1 cellular context compared by ENCODE assay signal in the genomic region with DNA sequence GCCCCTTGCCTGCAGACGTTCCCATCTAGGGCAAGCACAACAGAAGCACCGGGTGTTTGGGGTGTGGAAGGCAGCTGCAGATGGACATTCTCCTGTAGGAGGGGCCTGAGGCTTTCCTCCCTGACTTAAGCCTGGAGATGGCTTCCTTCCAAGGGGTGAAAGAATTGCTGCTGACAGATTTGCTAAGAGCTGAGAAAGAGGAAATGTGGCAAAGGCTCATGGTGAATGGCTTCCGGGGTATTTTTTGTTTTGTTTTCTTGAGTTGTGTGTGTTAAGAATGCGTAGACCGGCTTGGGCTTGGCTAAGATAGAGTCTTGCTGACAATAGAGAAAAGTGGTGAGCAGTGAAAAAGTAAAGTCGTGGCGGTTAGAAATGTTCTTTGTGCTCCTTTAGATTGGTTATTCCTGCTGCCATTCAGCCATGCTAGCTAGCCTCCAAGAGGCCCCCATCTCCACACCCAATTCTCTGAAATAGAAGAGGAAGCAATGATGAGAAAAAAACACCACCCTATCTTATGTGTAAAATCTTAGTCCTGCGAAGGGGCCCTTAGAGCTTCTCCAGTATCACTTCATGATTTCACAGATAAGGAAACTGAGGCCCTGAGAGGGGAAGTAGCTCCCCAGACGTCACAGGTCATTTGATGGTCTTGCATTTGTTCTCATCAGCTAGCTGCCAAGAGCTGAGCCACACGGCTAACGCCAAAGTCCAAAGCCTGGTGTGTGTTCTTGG.
TF ChIP-seq lines count a peak whose summit lies in the region.

No MANE protein-coding gene starts in this region.

TF ChIP-seq in SK-N-SH treated with all-trans-retinoic acid at 6 μM for 48 hours, 23 proteins besides CTCF, POLR2A, EP300 and RAD21 (continued from another document):
- TF ChIP-seq, protein P1, sequence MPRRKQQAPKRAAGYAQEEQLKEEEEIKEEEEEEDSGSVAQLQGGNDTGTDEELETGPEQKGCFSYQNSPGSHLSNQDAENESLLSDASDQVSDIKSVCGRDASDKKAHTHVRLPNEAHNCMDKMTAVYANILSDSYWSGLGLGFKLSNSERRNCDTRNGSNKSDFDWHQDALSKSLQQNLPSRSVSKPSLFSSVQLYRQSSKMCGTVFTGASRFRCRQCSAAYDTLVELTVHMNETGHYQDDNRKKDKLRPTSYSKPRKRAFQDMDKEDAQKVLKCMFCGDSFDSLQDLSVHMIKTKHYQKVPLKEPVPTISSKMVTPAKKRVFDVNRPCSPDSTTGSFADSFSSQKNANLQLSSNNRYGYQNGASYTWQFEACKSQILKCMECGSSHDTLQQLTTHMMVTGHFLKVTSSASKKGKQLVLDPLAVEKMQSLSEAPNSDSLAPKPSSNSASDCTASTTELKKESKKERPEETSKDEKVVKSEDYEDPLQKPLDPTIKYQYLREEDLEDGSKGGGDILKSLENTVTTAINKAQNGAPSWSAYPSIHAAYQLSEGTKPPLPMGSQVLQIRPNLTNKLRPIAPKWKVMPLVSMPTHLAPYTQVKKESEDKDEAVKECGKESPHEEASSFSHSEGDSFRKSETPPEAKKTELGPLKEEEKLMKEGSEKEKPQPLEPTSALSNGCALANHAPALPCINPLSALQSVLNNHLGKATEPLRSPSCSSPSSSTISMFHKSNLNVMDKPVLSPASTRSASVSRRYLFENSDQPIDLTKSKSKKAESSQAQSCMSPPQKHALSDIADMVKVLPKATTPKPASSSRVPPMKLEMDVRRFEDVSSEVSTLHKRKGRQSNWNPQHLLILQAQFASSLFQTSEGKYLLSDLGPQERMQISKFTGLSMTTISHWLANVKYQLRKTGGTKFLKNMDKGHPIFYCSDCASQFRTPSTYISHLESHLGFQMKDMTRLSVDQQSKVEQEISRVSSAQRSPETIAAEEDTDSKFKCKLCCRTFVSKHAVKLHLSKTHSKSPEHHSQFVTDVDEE (CRISPR knock-in tag; IDR thresholded peaks at IDR 0.05) = no peak
- TF ChIP-seq ZC3H10 (CRISPR knock-in tag; IDR thresholded peaks at IDR 0.05) (no peak), OSR1 (CRISPR knock-in tag; IDR thresholded peaks at IDR 0.05) (no peak)
